ENCODE assay signal across 8 cellular contexts in genomic region chr3:42839616-42840015, GRCh38. TPM values are rescaled to one million over a fixed set of nuclear protein-coding genes. Genes with fewer than 3 reads are reported as not detected.
A peak's percentile ranks its signal among the peaks of the same experiment; 100 is the strongest.
DNase-seq lines count a peak whose midpoint lies in the region; ATAC-seq, FAIRE-seq and TF ChIP-seq lines count a peak whose summit lies in the region.

No MANE protein-coding gene starts in this region.

- H3K4ac ChIP-seq in H9 (ENCODE audit: low read depth, low read length), result no peak overlapping the region

- H3K56ac ChIP-seq in H9 (ENCODE audit: insufficient read length, low read depth, low read length), result no peak overlapping the region

- no peak overlapping the region for H3K23ac ChIP-seq in H9 (ENCODE audit: insufficient read length, low read depth, low read length)

- no peak overlapping the region for H3K9ac ChIP-seq in H9 (ENCODE audit: extremely low read depth, insufficient read length, low read length)

- H3K4me1 ChIP-seq in H9 (ENCODE audit: insufficient read depth, low read length), result peaks cover 3% of the 10 kb centered on the region; the same call in 1 of the 2 replicates
- peaks cover 0 to 41% (median 3%) of the 10 kb centered on the region in 4 donors for H3K4me1 ChIP-seq in right lobe of liver
- peaks cover 4 to 5% of the 10 kb centered on the region in 2 donors for H3K4me1 ChIP-seq in thyroid gland

- ATAC-seq in right lobe of liver, result peak; percentile 62 to 90 (median 86)

- peak; percentile 66 for TF ChIP-seq CTCF in H9 (conservative IDR thresholded peaks at IDR 0.05)
- peak; percentile 73 for TF ChIP-seq CTCF in LNCaP clone FGC (IDR thresholded peaks at IDR 0.05; ENCODE audit: control insufficient read depth, extremely low read depth, insufficient read depth)
- peak; percentile 59 for TF ChIP-seq CTCF in coronary artery (IDR thresholded peaks at IDR 0.05)
- peak; percentile 58 to 89 (median 73) for TF ChIP-seq CTCF in right lobe of liver (IDR thresholded peaks at IDR 0.05)
- TF ChIP-seq CTCF in thyroid gland (IDR thresholded peaks at IDR 0.05), result peak; percentile 50 to 96 (median 83)

- H3K4me2 ChIP-seq in H9 (ENCODE audit: insufficient read depth, insufficient read length, low read length), result no peak overlapping the region

- H2AK5ac ChIP-seq in H9 (ENCODE audit: insufficient read length, low read length), result no peak overlapping the region

- WGBS in H9 (ENCODE audit: extremely low coverage, insufficient read length, low lambda C conversion rate), result no CpG with 5 or more reads among the region's 7 CpGs
- 10% methylated on average over 4 of the region's 7 CpGs for WGBS in right lobe of liver (ENCODE audit: insufficient coverage, low coverage, low lambda C conversion rate, missing lambda C conversion rate)
- 40% methylated on average over 7 of the region's 7 CpGs for WGBS in thyroid gland, 2 donors

- no peaks in the 10 kb centered on the region for H4K20me1 ChIP-seq in H9 (ENCODE audit: control insufficient read depth, insufficient read depth, insufficient read length)

- no peak overlapping the region for H4K8ac ChIP-seq in H9 (replicated peaks; ENCODE audit: insufficient read length, low read depth, low read length)

- no peak overlapping the region for H2BK15ac ChIP-seq in H9 (ENCODE audit: low read depth, low read length)

- intact Hi-C loops in right lobe of liver (cut with DNase I) (no loop called here), thyroid gland (cut with DNase I) (loop anchor here (5.0 kb wide), 1 partner anchor 57 kb away; no protein-coding TSS in a partner anchor)

- H3K27me3 ChIP-seq in H9 (ENCODE audit: insufficient read depth, low read length), result no peaks in the 10 kb centered on the region
- no peaks in the 10 kb centered on the region for H3K27me3 ChIP-seq in right lobe of liver
- H3K27me3 ChIP-seq in thyroid gland, result no peaks in the 10 kb centered on the region

- DNase-seq in GM03348 (ENCODE audit: low spot score), result peak; percentile 85
- peak; percentile 42 for DNase-seq in H9
- peak; percentile 50 for DNase-seq in LNCaP clone FGC (ENCODE audit: low read depth)
- peak; percentile 26 to 84 for DNase-seq in SW 1271 (lab: John Stamatoyannopoulos, UW)
- DNase-seq in coronary artery (ENCODE audit: low spot score), result no peak
- no peak for DNase-seq in right lobe of liver
- peak; percentile 32 to 46 for DNase-seq in thyroid gland

- H4K91ac ChIP-seq in H9 (ENCODE audit: insufficient read length, low read depth, low read length), result no peak overlapping the region

- H3K4me3 Mint-ChIP-seq in H9, result no peak overlapping the region; a peak in 1 of 5 replicates

- H3K36me3 ChIP-seq in right lobe of liver (no peaks in the 10 kb centered on the region), thyroid gland (no peaks in the 10 kb centered on the region)

- H3K14ac ChIP-seq in H9 (ENCODE audit: insufficient read depth, low read length), result no peak overlapping the region

- H4K5ac ChIP-seq in H9 (ENCODE audit: insufficient read length, low read depth, low read length), result no peak overlapping the region

- H3K4me3 ChIP-seq in LNCaP clone FGC (ENCODE audit: low read depth, low read length) (no peak overlapping the region), coronary artery (peak overlapping the region; percentile 59), right lobe of liver (no peak overlapping the region), thyroid gland (replicated peaks in 1 of 3) (no peak overlapping the region)

- no peak overlapping the region for H2BK120ac ChIP-seq in H9 (ENCODE audit: low read depth, low read length, poor library complexity, severe bottlenecking)

- no peak overlapping the region for H3K18ac ChIP-seq in H9 (ENCODE audit: insufficient read length, low read depth, low read length)

- no peak overlapping the region for H3T11ph ChIP-seq in H9 (ENCODE audit: low read length)

- H3K27me3 Mint-ChIP-seq in H9 (ENCODE audit: low read depth), result peaks cover 8% of the 10 kb centered on the region

- H3K27ac ChIP-seq in H9 (ENCODE audit: insufficient read length, low read depth, low read length) (no peak overlapping the region), coronary artery (peak overlapping the region in 1 of 2 donors; percentile 64), right lobe of liver (no peak overlapping the region), thyroid gland (no peak overlapping the region)

- H2BK12ac ChIP-seq in H9 (ENCODE audit: insufficient read length, low read depth, low read length), result no peak overlapping the region

- no peak overlapping the region for H2AFZ ChIP-seq in H9 (ENCODE audit: low read length)

- H3K9me3 ChIP-seq in H9 (ENCODE audit: control insufficient read depth, low read depth, low read length) (no peaks in the 10 kb centered on the region), right lobe of liver (no peaks in the 10 kb centered on the region), thyroid gland (no peaks in the 10 kb centered on the region)

- no peak overlapping the region for H2BK5ac ChIP-seq in H9 (ENCODE audit: insufficient read length, low read length)

- H3K79me1 ChIP-seq in H9 (ENCODE audit: insufficient read depth, low read depth, low read length, poor library complexity, severe bottlenecking), result no peaks in the 10 kb centered on the region

- no peak for TF ChIP-seq POLR2A in right lobe of liver (IDR thresholded peaks at IDR 0.05)
- TF ChIP-seq POLR2A in thyroid gland (IDR thresholded peaks at IDR 0.05), result no peak

- no peaks in the 10 kb centered on the region for H3K79me2 ChIP-seq in H9 (ENCODE audit: insufficient read depth, low read length)

- H3K36me3 Mint-ChIP-seq in H9 (ENCODE audit: insufficient read depth in 1 of 3, low read depth in 3 of 3), result no peaks in the 10 kb centered on the region

- no peaks in the 10 kb centered on the region for H3K9me3 Mint-ChIP-seq in H9

- peaks cover 11 to 13% of the 10 kb centered on the region in 2 experiments for H3K4me1 Mint-ChIP-seq in H9

- no peak overlapping the region; a peak in 1 of 7 replicates for H3K27ac Mint-ChIP-seq in H9

- H2BK20ac ChIP-seq in H9 (ENCODE audit: low read depth, low read length, poor library complexity, severe bottlenecking), result no peak overlapping the region

- H3K23me2 ChIP-seq in H9 (ENCODE audit: insufficient read length, low read depth, low read length, poor library complexity, severe bottlenecking), result no peaks in the 10 kb centered on the region

- FAIRE-seq in A204.1 (lab: Jason Lieb, UNC), result peak; percentile 86

RNA-seq across cellular contexts. Expression of gene ACKR2, which starts 30.4 kb away (rescaled TPM):
- total RNA-seq in H9 (2021), result 0.13 TPM in 1 of 2 replicates, not detected in the other
- total RNA-seq in right lobe of liver, result 10 to 100 TPM; 17.0 to 36.1 (median 23.0) TPM
- total RNA-seq in thyroid gland, result 10 to 100 TPM in 2 of 4 donors, 1 to 10 TPM in 2; 5.6 to 15.3 (median 10.7) TPM

RNA-seq across cellular contexts. Expression of gene HIGD1A, which starts 35.3 kb away (rescaled TPM):
- total RNA-seq in H9 (2021) (77.6 and 84.2 TPM in 2 replicates), right lobe of liver (100 to 1,000 TPM; 104 to 348 (median 175) TPM), thyroid gland (100 to 1,000 TPM; 171 to 217 (median 211) TPM)

RNA-seq across cellular contexts. Expression of gene CYP8B1, which starts 36.1 kb away (rescaled TPM):
- total RNA-seq in H9 (2021), result not detected in 2 replicates
- 100 to 1,000 TPM; 237 to 478 (median 308) TPM for total RNA-seq in right lobe of liver
- total RNA-seq in thyroid gland, result not detected

Comparison
In these comparisons a context has a peak if more than half of its experiments do, and no peak if none do; other contexts are left out.
1. DNase-seq: peak in GM03348 (single experiment), H9 (single experiment), LNCaP clone FGC (single experiment), SW 1271 (2 of 2) and thyroid gland (2 of 2); none in coronary artery (single experiment) and right lobe of liver (0 of 3).
2. RNA of gene CYP8B1, which starts 36.1 kb away (total RNA-seq): 237 to 478 TPM in right lobe of liver; not detected in H9 and not detected in thyroid gland; every median in the first group is over 100 times any median in the second.
3. Peak in every context shown above with its lines, with median percentiles within 50 percentile points of each other: CTCF ChIP-seq.